ENCODE assay signal across 1 cellular context in the genomic region with DNA sequence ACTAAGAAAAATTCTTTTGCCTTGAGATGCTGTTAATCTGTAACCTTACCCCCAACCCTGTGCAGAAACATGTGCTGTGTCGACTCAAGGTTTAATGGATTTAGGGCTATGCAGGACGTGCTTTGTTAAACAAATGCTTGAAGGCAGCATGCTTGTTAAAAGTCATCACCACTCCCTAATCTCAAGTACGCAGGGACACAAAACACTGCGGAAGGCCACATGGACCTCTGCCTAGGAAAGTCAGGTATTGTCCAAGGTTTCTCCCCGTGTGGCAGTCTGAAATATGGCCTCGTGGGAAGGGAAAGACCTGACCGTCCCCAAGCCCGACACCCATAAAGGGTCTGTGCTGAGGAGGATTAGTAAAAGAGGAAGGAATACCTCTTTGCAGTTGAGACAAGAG. TPM values are rescaled to one million over a fixed set of nuclear protein-coding genes. Genes with fewer than 3 reads are reported as not detected.
"Had no signal": no experiment of that assay in that cellular context is flagged by ENCODE, and none has a peak within 500 bp of the region (broad histone marks: within the 10 kb centered on the region; RNA-seq: fewer than 3 reads in every experiment).

No MANE protein-coding gene starts in this region.

RNA-seq across cellular contexts. Expression of gene FAM149A, which starts 54.4 kb away (rescaled TPM):
- total RNA-seq: dermis blood vessel endothelial cell had no signal
